In the genomic region with DNA sequence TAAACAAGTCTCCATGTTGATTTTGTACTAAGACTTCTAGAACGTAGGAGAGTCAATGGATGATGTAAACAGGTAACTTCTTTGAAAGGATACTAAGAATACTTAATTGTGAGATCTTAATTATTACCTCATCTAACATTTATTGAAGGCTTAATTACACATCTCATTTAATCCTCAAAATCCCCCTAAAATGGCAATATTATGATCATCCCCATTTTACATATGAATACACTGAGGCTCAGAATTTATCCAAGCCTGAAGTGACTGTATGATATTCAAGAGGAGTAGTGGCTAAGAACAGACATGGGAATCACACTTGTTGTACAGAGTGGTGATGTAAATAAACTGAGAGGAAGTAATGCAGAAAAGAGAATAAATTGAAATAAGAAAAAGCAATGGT, we compare ENCODE assay signal across 22 cellular contexts. TPM values are rescaled to one million over a fixed set of nuclear protein-coding genes. Genes with fewer than 3 reads are reported as not detected.
DNase-seq lines count a peak whose midpoint lies in the region; ATAC-seq and TF ChIP-seq lines count a peak whose summit lies in the region.
"Had no signal": no experiment of that assay in that cellular context is flagged by ENCODE, and none has a peak within 500 bp of the region (broad histone marks: within the 10 kb centered on the region; RNA-seq: fewer than 3 reads in every experiment).

No MANE protein-coding gene starts in this region.

- H3K14ac ChIP-seq in H9 (ENCODE audit: insufficient read depth, low read length): no peak overlapping the region

- no peak overlapping the region for H3K27ac ChIP-seq in breast epithelium
- H3K27ac ChIP-seq in H9 (ENCODE audit: insufficient read length, low read depth, low read length): no peak overlapping the region
- H3K27ac ChIP-seq: cardiac muscle cell, GM23248, pancreas, SJCRH30 had no signal

- no peaks in the 10 kb centered on the region for H3K23me2 ChIP-seq in H9 (ENCODE audit: insufficient read length, low read depth, low read length, poor library complexity, severe bottlenecking)

- TF ChIP-seq CTCF in MCF 10A (IDR thresholded peaks at IDR 0.05; ENCODE audit: unreplicated experiment): no peak
- TF ChIP-seq CTCF in breast epithelium (IDR thresholded peaks at IDR 0.05): no peak
- TF ChIP-seq CTCF in H9 (conservative IDR thresholded peaks at IDR 0.05): no peak

- no peak overlapping the region for H3K4me3 ChIP-seq in breast epithelium
- H3K4me3 ChIP-seq: cardiac muscle cell, GM23248, pancreas, SJCRH30 had no signal

- CTCF ChIA-PET in MCF 10A (lab: Yijun Ruan, JAX): no interaction called here

- no peak overlapping the region for H2BK5ac ChIP-seq in H9 (ENCODE audit: insufficient read length, low read length)

- H3K23ac ChIP-seq in H9 (ENCODE audit: insufficient read length, low read depth, low read length): no peak overlapping the region

- no peak overlapping the region for H2AFZ ChIP-seq in H9 (ENCODE audit: low read length)
- H2AFZ ChIP-seq: GM23248 had no signal

- POLR2A ChIA-PET in MCF 10A (lab: Yijun Ruan, JAX): no interaction called here
- POLR2A ChIA-PET in activated naive CD8-positive, alpha-beta T cell treated with anti-CD3 and anti-CD28 coated beads, Interleukin-2, amount 10 ng/mL, durations not matched to agents 7 days and 5 days (lab: Charles Lee): no interaction called here

- H2AK5ac ChIP-seq in H9 (ENCODE audit: insufficient read length, low read length): no peak overlapping the region

- H3K56ac ChIP-seq in H9 (ENCODE audit: insufficient read length, low read depth, low read length): no peak overlapping the region

- no peak for ATAC-seq in activated naive CD8-positive, alpha-beta T cell treated with anti-CD3 and anti-CD28 coated beads, Interleukin-2, amount 10 ng/mL, durations not matched to agents 7 days and 5 days (ENCODE audit: low read depth)
- ATAC-seq in stimulated activated memory B cell treated with anti-CD40 and anti-IgM and Interleukin-4, amounts not matched to agents 10 μg/mL and 1 μg/mL and 100 μg/mL, for 72 hours: no peak
- ATAC-seq in HG03469 (IDR thresholded peaks at IDR 0.05; ENCODE audit: unreplicated experiment): no peak
- ATAC-seq: Panc1, pancreas, right cardiac atrium had no signal

- no peak overlapping the region for H3K4me2 ChIP-seq in H9 (ENCODE audit: insufficient read depth, insufficient read length, low read length)

- no peak overlapping the region for H4K91ac ChIP-seq in H9 (ENCODE audit: insufficient read length, low read depth, low read length)

- no peak overlapping the region for H4K8ac ChIP-seq in H9 (replicated peaks; ENCODE audit: insufficient read length, low read depth, low read length)

- no peak overlapping the region for H3K4ac ChIP-seq in H9 (ENCODE audit: low read depth, low read length)

- DNase-seq in MCF 10A (ENCODE audit: unreplicated experiment) (no peak), breast epithelium (ENCODE audit: low spot score in 2 of 2) (no peak), H9 (no peak), COLO668 (lab: John Stamatoyannopoulos, UW; ENCODE audit: unreplicated experiment) (no peak)
- DNase-seq in activated naive CD8-positive, alpha-beta T cell treated with anti-CD3 and anti-CD28 coated beads, Interleukin-2, amount 10 ng/mL, durations not matched to agents 7 days and 5 days: no peak
- DNase-seq: activated CD4-positive, alpha-beta T cell treated with anti-CD3 and anti-CD28 coated beads for 1 hour; cortex of kidney; DMS53; GDM1; GM23248; NCI-H510A treated with DMSO at 0.1 percent for 48 hours; pancreas; right cardiac atrium; SJCRH30; stimulated activated CD4-positive, alpha-beta T cell treated with anti-CD3 and anti-CD28 coated beads, Interleukin-12 subunit alpha, Interleukin-12 subunit beta, amount 100 ng/mL, for 4 hours; stimulated activated CD4-positive, alpha-beta T cell treated with anti-CD3 and anti-CD28 coated beads, Interleukin-4, amount 100 ng/mL, for 24 hours; stimulated activated naive CD4-positive, alpha-beta T cell treated with Interleukin-2 at 50 U/mL for 16 hours had no signal

- H3K9me3 Mint-ChIP-seq in MCF 10A (ENCODE audit: unreplicated experiment) (no peaks in the 10 kb centered on the region), H9 (no peaks in the 10 kb centered on the region)
- no peaks in the 10 kb centered on the region for H3K9me3 Mint-ChIP-seq in activated naive CD8-positive, alpha-beta T cell treated with anti-CD3 and anti-CD28 coated beads, Interleukin-2, amount 10 ng/mL, durations not matched to agents 7 days and 5 days
- no peaks in the 10 kb centered on the region for H3K9me3 Mint-ChIP-seq in stimulated activated memory B cell treated with anti-CD40 and anti-IgM and Interleukin-4, amounts not matched to agents 10 μg/mL and 1 μg/mL and 100 μg/mL, for 72 hours
- H3K9me3 Mint-ChIP-seq: nephron had no signal

- intact Hi-C loops in MCF 10A (cut with micrococcal nuclease) (no loop called here), breast epithelium (cut with DNase I; ENCODE audit: low total_unique reads) (no loop called here)

- no peak overlapping the region for H3K9ac ChIP-seq in H9 (ENCODE audit: extremely low read depth, insufficient read length, low read length)
- H3K9ac ChIP-seq: GM23248 had no signal

- H3K27me3 Mint-ChIP-seq in MCF 10A (ENCODE audit: insufficient read depth, unreplicated experiment) (no peaks in the 10 kb centered on the region), H9 (ENCODE audit: low read depth) (no peaks in the 10 kb centered on the region)
- H3K27me3 Mint-ChIP-seq in activated naive CD8-positive, alpha-beta T cell treated with anti-CD3 and anti-CD28 coated beads, Interleukin-2, amount 10 ng/mL, durations not matched to agents 7 days and 5 days: no peaks in the 10 kb centered on the region
- no peaks in the 10 kb centered on the region for H3K27me3 Mint-ChIP-seq in stimulated activated memory B cell treated with anti-CD40 and anti-IgM and Interleukin-4, amounts not matched to agents 10 μg/mL and 1 μg/mL and 100 μg/mL, for 72 hours

- H4K5ac ChIP-seq in H9 (ENCODE audit: insufficient read length, low read depth, low read length): no peak overlapping the region

- no TSS peak for BruUV-seq in MCF 10A (replicated peaks; lab: Mats Ljungman, UMichigan)

- H3K27me3 ChIP-seq in breast epithelium (no peaks in the 10 kb centered on the region), H9 (ENCODE audit: insufficient read depth, low read length) (no peaks in the 10 kb centered on the region)
- H3K27me3 ChIP-seq: cardiac muscle cell, pancreas, SJCRH30 had no signal

- H3K79me1 ChIP-seq in H9 (ENCODE audit: insufficient read depth, low read depth, low read length, poor library complexity, severe bottlenecking): no peaks in the 10 kb centered on the region

- H3K36me3 Mint-ChIP-seq in MCF 10A (ENCODE audit: insufficient read depth, unreplicated experiment) (peaks cover 45% of the 10 kb centered on the region), H9 (ENCODE audit: insufficient read depth in 1 of 3, low read depth in 3 of 3) (peaks cover 5 to 35% (median 12%) of the 10 kb centered on the region in 3 experiments)
- H3K36me3 Mint-ChIP-seq in activated naive CD8-positive, alpha-beta T cell treated with anti-CD3 and anti-CD28 coated beads, Interleukin-2, amount 10 ng/mL, durations not matched to agents 7 days and 5 days: peaks cover 38% of the 10 kb centered on the region
- peaks cover 50% of the 10 kb centered on the region for H3K36me3 Mint-ChIP-seq in stimulated activated memory B cell treated with anti-CD40 and anti-IgM and Interleukin-4, amounts not matched to agents 10 μg/mL and 1 μg/mL and 100 μg/mL, for 72 hours

- no peak overlapping the region for H2BK120ac ChIP-seq in H9 (ENCODE audit: low read depth, low read length, poor library complexity, severe bottlenecking)

- no peak overlapping the region for H3T11ph ChIP-seq in H9 (ENCODE audit: low read length)

- TF ChIP-seq POLR2A in breast epithelium (IDR thresholded peaks at IDR 0.05): no peak

- no peaks in the 10 kb centered on the region for H4K20me1 ChIP-seq in H9 (ENCODE audit: control insufficient read depth, insufficient read depth, insufficient read length)

- H3K4me1 Mint-ChIP-seq in MCF 10A (ENCODE audit: insufficient read depth, unreplicated experiment): no peaks in the 10 kb centered on the region
- H3K4me1 Mint-ChIP-seq in H9: peaks cover 37 to 45% of the 10 kb centered on the region in 2 experiments
- peaks cover 23% of the 10 kb centered on the region for H3K4me1 Mint-ChIP-seq in activated naive CD8-positive, alpha-beta T cell treated with anti-CD3 and anti-CD28 coated beads, Interleukin-2, amount 10 ng/mL, durations not matched to agents 7 days and 5 days
- H3K4me1 Mint-ChIP-seq in stimulated activated memory B cell treated with anti-CD40 and anti-IgM and Interleukin-4, amounts not matched to agents 10 μg/mL and 1 μg/mL and 100 μg/mL, for 72 hours: peaks cover 11% of the 10 kb centered on the region
- H3K4me1 Mint-ChIP-seq: nephron had no signal

- no peaks in the 10 kb centered on the region for H3K36me3 ChIP-seq in breast epithelium
- H3K36me3 ChIP-seq: SJCRH30 had no signal

- H3K4me1 ChIP-seq in breast epithelium (no peaks in the 10 kb centered on the region), H9 (ENCODE audit: insufficient read depth, low read length) (peaks cover 3% of the 10 kb centered on the region)
- H3K4me1 ChIP-seq: SJCRH30 had no signal

- H2BK15ac ChIP-seq in H9 (ENCODE audit: low read depth, low read length): no peak overlapping the region

- H3K4me3 Mint-ChIP-seq in MCF 10A (ENCODE audit: unreplicated experiment) (no peak overlapping the region), H9 (no peak overlapping the region)
- no peak overlapping the region for H3K4me3 Mint-ChIP-seq in activated naive CD8-positive, alpha-beta T cell treated with anti-CD3 and anti-CD28 coated beads, Interleukin-2, amount 10 ng/mL, durations not matched to agents 7 days and 5 days
- H3K4me3 Mint-ChIP-seq in stimulated activated memory B cell treated with anti-CD40 and anti-IgM and Interleukin-4, amounts not matched to agents 10 μg/mL and 1 μg/mL and 100 μg/mL, for 72 hours: no peak overlapping the region
- H3K4me3 Mint-ChIP-seq: nephron had no signal

- no peak overlapping the region for H2BK20ac ChIP-seq in H9 (ENCODE audit: low read depth, low read length, poor library complexity, severe bottlenecking)

- no peaks in the 10 kb centered on the region for H3K79me2 ChIP-seq in H9 (ENCODE audit: insufficient read depth, low read length)

- H3K27ac Mint-ChIP-seq in MCF 10A (ENCODE audit: low read depth, unreplicated experiment) (peak overlapping the region; percentile 12), H9 (peak overlapping the region; percentile 22 to 78 (median 54); a peak in 5 of 7 replicates)
- peak overlapping the region; percentile 10 for H3K27ac Mint-ChIP-seq in activated naive CD8-positive, alpha-beta T cell treated with anti-CD3 and anti-CD28 coated beads, Interleukin-2, amount 10 ng/mL, durations not matched to agents 7 days and 5 days
- H3K27ac Mint-ChIP-seq in stimulated activated memory B cell treated with anti-CD40 and anti-IgM and Interleukin-4, amounts not matched to agents 10 μg/mL and 1 μg/mL and 100 μg/mL, for 72 hours: peak overlapping the region; percentile 4
- H3K27ac Mint-ChIP-seq: nephron had no signal

- H3K18ac ChIP-seq in H9 (ENCODE audit: insufficient read length, low read depth, low read length): no peak overlapping the region

- H3K9me3 ChIP-seq in breast epithelium (no peaks in the 10 kb centered on the region), H9 (ENCODE audit: control insufficient read depth, low read depth, low read length) (no peaks in the 10 kb centered on the region)
- H3K9me3 ChIP-seq: pancreas, SJCRH30 had no signal

- no peak overlapping the region for H2BK12ac ChIP-seq in H9 (ENCODE audit: insufficient read length, low read depth, low read length)

- WGBS in H9 (ENCODE audit: extremely low coverage, insufficient read length, low lambda C conversion rate): no CpG with 5 or more reads among the region's 1 CpG

RNA-seq across cellular contexts. Expression of a gene that starts 22.9 kb away (rescaled TPM):
- total RNA-seq in MCF 10A (2022) (75.2 and 98.5 TPM in 2 replicates), breast epithelium (10 to 100 TPM; 75.7 to 83.4 (median 80.5) TPM), H9 (2021) (70.5 and 72.1 TPM in 2 replicates)
- total RNA-seq in activated naive CD8-positive, alpha-beta T cell treated with anti-CD3 and anti-CD28 coated beads, Interleukin-2, amount 10 ng/mL, durations not matched to agents 7 days and 5 days: 10 to 100 TPM; 54.0 to 55.5 TPM

Comparison
In these comparisons a context has a peak if more than half of its experiments do, and no peak if none do; other contexts are left out.
1. H3K27ac Mint-ChIP-seq: peak in every context shown above with its lines; median percentile 54 in H9; 12 in MCF 10A; 10 in activated naive CD8-positive, alpha-beta T cell treated with anti-CD3 and anti-CD28 coated beads, Interleukin-2, amount 10 ng/mL, durations not matched to agents 7 days and 5 days; 4 in stimulated activated memory B cell treated with anti-CD40 and anti-IgM and Interleukin-4, amounts not matched to agents 10 μg/mL and 1 μg/mL and 100 μg/mL, for 72 hours.